ENCODE assay signal across 34 cellular contexts in the genomic region with DNA sequence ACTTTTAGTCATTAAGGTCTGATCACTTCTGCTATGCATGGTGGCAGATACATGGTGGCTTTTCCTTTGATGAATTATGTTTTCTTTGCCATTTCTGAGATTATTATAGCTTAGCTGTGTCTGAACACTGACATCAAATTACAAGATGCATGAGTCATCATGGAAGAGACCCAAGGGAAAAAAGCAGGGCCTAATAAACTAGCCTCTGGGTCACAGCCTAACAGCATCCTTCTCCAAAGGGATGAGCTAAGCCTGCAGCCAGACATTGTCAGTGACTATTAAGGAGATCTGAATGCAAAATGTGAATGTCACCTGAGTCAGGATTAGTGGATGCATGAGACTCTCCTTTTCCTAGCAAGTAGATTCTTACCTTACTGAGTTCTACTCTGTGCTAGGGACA. TPM values are rescaled to one million over a fixed set of nuclear protein-coding genes. Genes with fewer than 3 reads are reported as not detected.
A peak's percentile ranks its signal among the peaks of the same experiment; 100 is the strongest.
DNase-seq lines count a peak whose midpoint lies in the region; ATAC-seq and TF ChIP-seq lines count a peak whose summit lies in the region.
"Had no signal": no experiment of that assay in that cellular context is flagged by ENCODE, and none has a peak within 500 bp of the region (broad histone marks: within the 10 kb centered on the region; RNA-seq: fewer than 3 reads in every experiment).

No MANE protein-coding gene starts in this region.

- H3K4me1 Mint-ChIP-seq in activated naive CD4-positive, alpha-beta T cell treated with anti-CD3 and anti-CD28 coated beads, Interleukin-2, amount 10 ng/mL, durations not matched to agents 7 days and 5 days: no peaks in the 10 kb centered on the region
- H3K4me1 Mint-ChIP-seq: activated naive CD8-positive, alpha-beta T cell treated with anti-CD3 and anti-CD28 coated beads for 36 hours; immature natural killer cell; naive B cell; stimulated activated memory B cell treated with anti-CD40 and anti-IgM and Interleukin-4, amounts not matched to agents 10 μg/mL and 1 μg/mL and 100 μg/mL, for 72 hours; T-helper 17 cell had no signal

- H3K27ac ChIP-seq in brain microvascular endothelial cell: no peak overlapping the region
- H3K27ac ChIP-seq: neutrophil, RWPE1, SK-N-MC, upper lobe of right lung had no signal

- no peak overlapping the region for H3K4me3 ChIP-seq in brain microvascular endothelial cell (ENCODE audit: low read depth, low read length)
- H3K4me3 ChIP-seq in foreskin fibroblast (ENCODE audit: low read depth in 1 of 2, low read length in 2 of 2): no peak overlapping the region
- H3K4me3 ChIP-seq: SK-N-MC, upper lobe of right lung had no signal

- DNase-seq in EL (peak; percentile 44), LHCN-M2 (ENCODE audit: low read depth) (peak; percentile 42), brain microvascular endothelial cell (peak; percentile 38), foreskin fibroblast (peak; percentile 37 to 59), RPMI8226 (no peak), retina (no peak)
- DNase-seq in activated naive CD4-positive, alpha-beta T cell treated with anti-CD3 and anti-CD28 coated beads, Interleukin-2, amount 10 ng/mL, durations not matched to agents 7 days and 5 days: no peak
- DNase-seq: activated CD4-positive, alpha-beta T cell treated with anti-CD3 and anti-CD28 coated beads for 4 hours; activated effector memory CD4-positive, alpha-beta T cell treated with Interleukin-2 at 50 U/mL for 16 hours; activated naive CD8-positive, alpha-beta T cell treated with anti-CD3 and anti-CD28 coated beads for 36 hours; activated T-cell treated with anti-CD3 and anti-CD28 coated beads for 4 hours; C1 segment of cervical spinal cord; COR-L47; DMS79; foreskin melanocyte; hypothalamus; immature natural killer cell; mesendoderm; naive B cell; NCI-H1105; NCI-H1930; NCI-H748 treated with DMSO at 0.1 percent for 48 hours; stimulated activated CD4-positive, alpha-beta T cell treated with anti-CD3 and anti-CD28 coated beads, Interleukin-4, amount 100 ng/mL, for 4 hours; T-helper 17 cell; upper lobe of right lung had no signal

- in situ Hi-C loops in brain microvascular endothelial cell (cut with HindIII; ENCODE audit: low pct_ligation_motif_present, low sequenced_read_pairs): no loop called here

- H3K36me3 ChIP-seq in brain microvascular endothelial cell (replicated peaks): no peaks in the 10 kb centered on the region
- H3K36me3 ChIP-seq: neutrophil, upper lobe of right lung had no signal

- no peaks in the 10 kb centered on the region for H3K36me3 Mint-ChIP-seq in activated naive CD4-positive, alpha-beta T cell treated with anti-CD3 and anti-CD28 coated beads, Interleukin-2, amount 10 ng/mL, durations not matched to agents 7 days and 5 days
- H3K36me3 Mint-ChIP-seq: activated naive CD8-positive, alpha-beta T cell treated with anti-CD3 and anti-CD28 coated beads for 36 hours; immature natural killer cell; naive B cell; stimulated activated memory B cell treated with anti-CD40 and anti-IgM and Interleukin-4, amounts not matched to agents 10 μg/mL and 1 μg/mL and 100 μg/mL, for 72 hours had no signal

- CTCF ChIA-PET in activated naive CD4-positive, alpha-beta T cell treated with anti-CD3 and anti-CD28 coated beads, Interleukin-2, amount 10 ng/mL, durations not matched to agents 7 days and 5 days (lab: Charles Lee): no interaction called here

- no peaks in the 10 kb centered on the region for H3K9me3 Mint-ChIP-seq in activated naive CD4-positive, alpha-beta T cell treated with anti-CD3 and anti-CD28 coated beads, Interleukin-2, amount 10 ng/mL, durations not matched to agents 7 days and 5 days
- H3K9me3 Mint-ChIP-seq: activated naive CD8-positive, alpha-beta T cell treated with anti-CD3 and anti-CD28 coated beads for 36 hours; stimulated activated memory B cell treated with anti-CD40 and anti-IgM and Interleukin-4, amounts not matched to agents 10 μg/mL and 1 μg/mL and 100 μg/mL, for 72 hours had no signal

- H3K27me3 Mint-ChIP-seq in activated naive CD4-positive, alpha-beta T cell treated with anti-CD3 and anti-CD28 coated beads, Interleukin-2, amount 10 ng/mL, durations not matched to agents 7 days and 5 days: peaks cover 6% of the 10 kb centered on the region

- ATAC-seq in HG02885 (IDR thresholded peaks at IDR 0.05; ENCODE audit: poor library complexity, unreplicated experiment): no peak
- ATAC-seq: HCT116; left lobe of liver; sciatic nerve; stimulated activated memory B cell treated with anti-CD40 and anti-IgM and Interleukin-4, amounts not matched to agents 10 μg/mL and 1 μg/mL and 100 μg/mL, for 72 hours; T-helper 17 cell; upper lobe of right lung had no signal

- H3K27me3 ChIP-seq in brain microvascular endothelial cell (replicated peaks): no peaks in the 10 kb centered on the region

- TF ChIP-seq CTCF in brain microvascular endothelial cell (IDR thresholded peaks at IDR 0.05; ENCODE audit: low read depth, low read length, missing control alignments) (no peak), foreskin fibroblast (IDR thresholded peaks at IDR 0.05; ENCODE audit: low read depth, low read length) (no peak)

- no peak overlapping the region for H3K4me3 Mint-ChIP-seq in activated naive CD4-positive, alpha-beta T cell treated with anti-CD3 and anti-CD28 coated beads, Interleukin-2, amount 10 ng/mL, durations not matched to agents 7 days and 5 days
- H3K4me3 Mint-ChIP-seq: activated naive CD8-positive, alpha-beta T cell treated with anti-CD3 and anti-CD28 coated beads for 36 hours; immature natural killer cell; naive B cell; stimulated activated memory B cell treated with anti-CD40 and anti-IgM and Interleukin-4, amounts not matched to agents 10 μg/mL and 1 μg/mL and 100 μg/mL, for 72 hours; T-helper 17 cell had no signal

- H3K27ac Mint-ChIP-seq in activated naive CD4-positive, alpha-beta T cell treated with anti-CD3 and anti-CD28 coated beads, Interleukin-2, amount 10 ng/mL, durations not matched to agents 7 days and 5 days: no peak overlapping the region
- H3K27ac Mint-ChIP-seq: activated naive CD8-positive, alpha-beta T cell treated with anti-CD3 and anti-CD28 coated beads for 36 hours; immature natural killer cell; naive B cell; progenitor cell of endocrine pancreas; stimulated activated memory B cell treated with anti-CD40 and anti-IgM and Interleukin-4, amounts not matched to agents 10 μg/mL and 1 μg/mL and 100 μg/mL, for 72 hours; T-helper 17 cell had no signal

RNA-seq across cellular contexts. Expression of gene OGDHL, which starts 19.1 kb away (rescaled TPM):
- total RNA-seq in LHCN-M2 (2014; rRNA removed): 0.06 TPM in 1 of 2 replicates, not detected in the other
- polyA plus RNA-seq in LHCN-M2 (2012): 0.01 TPM
- total RNA-seq: sciatic nerve, T-helper 17 cell had no signal
- polyA plus RNA-seq: immature natural killer cell had no signal

Comparison
In these comparisons a context has a peak if more than half of its experiments do, and no peak if none do; other contexts are left out.
1. DNase-seq: peak in EL (single experiment), LHCN-M2 (single experiment), brain microvascular endothelial cell (single experiment) and foreskin fibroblast (2 of 2); none in RPMI8226 (single experiment), activated naive CD4-positive, alpha-beta T cell treated with anti-CD3 and anti-CD28 coated beads, Interleukin-2, amount 10 ng/mL, durations not matched to agents 7 days and 5 days (single experiment) and retina (single experiment).